32 cellular contexts compared by ENCODE assay signal in genomic region chr9:119307471-119307870, GRCh38.
"Had no signal": no experiment of that assay in that cellular context is flagged by ENCODE, and none has a peak within 500 bp of the region (broad histone marks: within the 10 kb centered on the region; RNA-seq: fewer than 3 reads in every experiment).

No MANE protein-coding gene starts in this region.

- ATAC-seq: activated CD8-positive, alpha-beta T cell treated with anti-CD3 and anti-CD28 coated beads for 36 hours; activated naive CD4-positive, alpha-beta T cell treated with anti-CD3 and anti-CD28 coated beads, Interleukin-2, amount 50 U/mL, for 72 hours; activated T-cell treated with anti-CD3 and anti-CD28 coated beads, Interleukin-2, amount 50 U/mL, for 4 hours; activated T-cell treated with anti-CD3 and anti-CD28 coated beads, Interleukin-2, amount 50 U/mL, for 72 hours; activated T-helper 17 cell treated with anti-CD3 and anti-CD28 coated beads, Interleukin-2, amount 50 U/mL, for 72 hours; body of pancreas had no signal

- H3K27ac ChIP-seq: adrenal gland, body of pancreas, brain microvascular endothelial cell, breast epithelium, VCaP had no signal

- H3K4me1 ChIP-seq: adrenal gland, body of pancreas, breast epithelium had no signal

- DNase-seq: activated B cell treated with CpG ODN at 0.5 μM for 24 hours; activated CD4-positive, alpha-beta memory T cell treated with anti-CD3 and anti-CD28 coated beads for 36 hours; activated CD4-positive, alpha-beta T cell treated with anti-CD3 and anti-CD28 coated beads for 4 hours; activated CD4-positive, alpha-beta T cell treated with anti-CD3 and anti-CD28 coated beads, Interleukin-2, amount 10 ng/mL, durations not matched to agents 24 days and 14 days; activated CD4-positive, alpha-beta T cell treated with anti-CD3 and anti-CD28 coated beads, Interleukin-2, amount 50 U/mL, for 1 hour; activated CD4-positive, alpha-beta T cell treated with anti-CD3 and anti-CD28 coated beads, Interleukin-2, amount 50 U/mL, for 4 hours; activated CD4-positive, CD25-positive, alpha-beta regulatory T cell treated with anti-CD3 and anti-CD28 coated beads, Interleukin-2, amount 50 U/mL, for 72 hours; activated CD8-positive, alpha-beta memory T cell treated with anti-CD3 and anti-CD28 coated beads, Interleukin-2, amount 50 U/mL, for 4 hours; activated CD8-positive, alpha-beta T cell treated with anti-CD3 and anti-CD28 coated beads for 36 hours; activated effector memory CD4-positive, alpha-beta T cell treated with anti-CD3 and anti-CD28 coated beads, Interleukin-2, amount 50 U/mL, for 16 hours; activated gamma-delta T cell treated with Interleukin-2 at 50 U/mL for 16 hours; activated naive CD4-positive, alpha-beta T cell; activated naive CD4-positive, alpha-beta T cell treated with anti-CD3 and anti-CD28 coated beads for 36 hours; activated naive CD4-positive, alpha-beta T cell treated with anti-CD3 and anti-CD28 coated beads, Interleukin-2, amount 50 U/mL, for 16 hours; activated naive CD8-positive, alpha-beta T cell treated with anti-CD3 and anti-CD28 coated beads for 36 hours; activated T-cell treated with anti-CD3 and anti-CD28 coated beads for 4 hours; activated T-cell treated with anti-CD3 and anti-CD28 coated beads, Interleukin-2, amount 50 U/mL, for 1 hour; activated T-cell treated with anti-CD3 and anti-CD28 coated beads, Interleukin-2, amount 50 U/mL, for 4 hours; activated T-cell treated with anti-CD3 and anti-CD28 coated beads, Interleukin-2, amount 50 U/mL, for 72 hours; adrenal gland; amniotic stem cell; aorta; body of pancreas; brain microvascular endothelial cell; SW 1271; T-helper 1 cell; T-helper 2 cell; T-helper 9 cell had no signal

- H3K4me3 ChIP-seq: adrenal gland, body of pancreas, breast epithelium had no signal

- H3K27me3 ChIP-seq: adrenal gland, body of pancreas, brain microvascular endothelial cell, breast epithelium had no signal

- H3K9me3 ChIP-seq: adrenal gland, body of pancreas, breast epithelium had no signal
